ENCODE assay signal across 33 cellular contexts in genomic region chr4:111695677-111696076, GRCh38.
"Had no signal": no experiment of that assay in that cellular context is flagged by ENCODE, and none has a peak within 500 bp of the region (broad histone marks: within the 10 kb centered on the region; RNA-seq: fewer than 3 reads in every experiment).

No MANE protein-coding gene starts in this region.

- H3K9me3 ChIP-seq: adrenal gland, body of pancreas, breast epithelium had no signal

- DNase-seq: activated B cell treated with CpG ODN at 0.5 μM for 24 hours; activated CD4-positive, alpha-beta memory T cell treated with anti-CD3 and anti-CD28 coated beads for 36 hours; activated CD4-positive, alpha-beta T cell treated with anti-CD3 and anti-CD28 coated beads for 4 hours; activated CD4-positive, alpha-beta T cell treated with anti-CD3 and anti-CD28 coated beads, Interleukin-2, amount 10 ng/mL, durations not matched to agents 24 days and 14 days; activated CD4-positive, alpha-beta T cell treated with anti-CD3 and anti-CD28 coated beads, Interleukin-2, amount 50 U/mL, for 1 hour; activated CD4-positive, alpha-beta T cell treated with anti-CD3 and anti-CD28 coated beads, Interleukin-2, amount 50 U/mL, for 4 hours; activated CD4-positive, CD25-positive, alpha-beta regulatory T cell treated with anti-CD3 and anti-CD28 coated beads, Interleukin-2, amount 50 U/mL, for 72 hours; activated CD8-positive, alpha-beta memory T cell treated with anti-CD3 and anti-CD28 coated beads, Interleukin-2, amount 50 U/mL, for 4 hours; activated CD8-positive, alpha-beta T cell treated with anti-CD3 and anti-CD28 coated beads for 36 hours; activated effector memory CD4-positive, alpha-beta T cell treated with anti-CD3 and anti-CD28 coated beads, Interleukin-2, amount 50 U/mL, for 16 hours; activated gamma-delta T cell treated with Interleukin-2 at 50 U/mL for 16 hours; activated naive CD4-positive, alpha-beta T cell; activated naive CD4-positive, alpha-beta T cell treated with anti-CD3 and anti-CD28 coated beads for 36 hours; activated naive CD4-positive, alpha-beta T cell treated with anti-CD3 and anti-CD28 coated beads, Interleukin-2, amount 50 U/mL, for 16 hours; activated naive CD8-positive, alpha-beta T cell treated with anti-CD3 and anti-CD28 coated beads for 36 hours; activated T-cell treated with anti-CD3 and anti-CD28 coated beads for 4 hours; activated T-cell treated with anti-CD3 and anti-CD28 coated beads, Interleukin-2, amount 50 U/mL, for 1 hour; activated T-cell treated with anti-CD3 and anti-CD28 coated beads, Interleukin-2, amount 50 U/mL, for 4 hours; activated T-cell treated with anti-CD3 and anti-CD28 coated beads, Interleukin-2, amount 50 U/mL, for 72 hours; adrenal gland; amniotic stem cell; aorta; body of pancreas; brain microvascular endothelial cell; central memory CD4-positive, alpha-beta T cell; T-helper 2 cell; T-helper 9 cell had no signal

- ATAC-seq: activated CD8-positive, alpha-beta T cell treated with anti-CD3 and anti-CD28 coated beads for 36 hours; activated naive CD4-positive, alpha-beta T cell treated with anti-CD3 and anti-CD28 coated beads, Interleukin-2, amount 50 U/mL, for 72 hours; activated T-cell treated with anti-CD3 and anti-CD28 coated beads, Interleukin-2, amount 50 U/mL, for 4 hours; activated T-cell treated with anti-CD3 and anti-CD28 coated beads, Interleukin-2, amount 50 U/mL, for 72 hours; activated T-helper 17 cell treated with anti-CD3 and anti-CD28 coated beads, Interleukin-2, amount 50 U/mL, for 72 hours; body of pancreas had no signal

- FAIRE-seq: astrocyte, colon had no signal

- H3K4me3 ChIP-seq: adrenal gland, body of pancreas, breast epithelium had no signal

- H3K27me3 ChIP-seq: adrenal gland, body of pancreas, brain microvascular endothelial cell, breast epithelium had no signal

- H3K27ac ChIP-seq: adrenal gland, body of pancreas, brain microvascular endothelial cell, breast epithelium, VCaP had no signal

- H3K4me1 ChIP-seq: adrenal gland, body of pancreas, breast epithelium had no signal

- H3K36me3 ChIP-seq: adrenal gland, brain microvascular endothelial cell, breast epithelium had no signal
